In genomic region chr7:116277070-116277469, GRCh38 we compare ENCODE assay signal across 16 cellular contexts.
"Had no signal": no experiment of that assay in that cellular context is flagged by ENCODE, and none has a peak within 500 bp of the region (broad histone marks: within the 10 kb centered on the region; RNA-seq: fewer than 3 reads in every experiment).

No MANE protein-coding gene starts in this region.

- ATAC-seq: activated T-helper 17 cell treated with anti-CD3 and anti-CD28 coated beads, Interleukin-2, amount 50 U/mL, for 72 hours; mucosa of descending colon; natural killer cell treated with Interleukin-12 subunit alpha and Interleukin-12 subunit beta and Interleukin-15 and Interleukin-18, amount 100 ng/mL, for 72 hours had no signal

- H3K36me3 Mint-ChIP-seq: immature natural killer cell; natural killer cell treated with Interleukin-12 subunit alpha and Interleukin-12 subunit beta and Interleukin-15 and Interleukin-18, amount 100 ng/mL, for 72 hours had no signal

- H3K4me3 Mint-ChIP-seq: activated naive CD4-positive, alpha-beta T cell treated with anti-CD3 and anti-CD28 coated beads for 36 hours; activated T-helper 17 cell treated with anti-CD3 and anti-CD28 coated beads, Interleukin-2, amount 50 U/mL, for 72 hours; immature natural killer cell; natural killer cell treated with Interleukin-12 subunit alpha and Interleukin-12 subunit beta and Interleukin-15 and Interleukin-18, amount 100 ng/mL, for 72 hours had no signal

- DNase-seq: activated CD4-positive, alpha-beta T cell treated with anti-CD3 and anti-CD28 coated beads for 48 hours; activated naive CD4-positive, alpha-beta T cell treated with anti-CD3 and anti-CD28 coated beads for 36 hours; central memory CD4-positive, alpha-beta T cell; cortex of kidney; effector memory CD4-positive, alpha-beta T cell; immature natural killer cell; mucosa of descending colon; nucleus accumbens; stimulated activated CD4-positive, alpha-beta T cell treated with anti-CD3 and anti-CD28 coated beads, Interleukin-4, amount 100 ng/mL, for 24 hours; stomach; T-helper 1 cell had no signal

- H3K27ac ChIP-seq: epithelial cell of prostate, vagina had no signal

- H3K9me3 Mint-ChIP-seq: activated naive CD4-positive, alpha-beta T cell treated with anti-CD3 and anti-CD28 coated beads for 36 hours; activated T-helper 17 cell treated with anti-CD3 and anti-CD28 coated beads, Interleukin-2, amount 50 U/mL, for 72 hours; natural killer cell treated with Interleukin-12 subunit alpha and Interleukin-12 subunit beta and Interleukin-15 and Interleukin-18, amount 100 ng/mL, for 72 hours had no signal

- H3K36me3 ChIP-seq: stomach, vagina had no signal

- H3K27me3 Mint-ChIP-seq: progenitor cell of endocrine pancreas had no signal

- H3K27ac Mint-ChIP-seq: activated naive CD4-positive, alpha-beta T cell treated with anti-CD3 and anti-CD28 coated beads for 36 hours; activated T-helper 17 cell treated with anti-CD3 and anti-CD28 coated beads, Interleukin-2, amount 50 U/mL, for 72 hours; immature natural killer cell; natural killer cell treated with Interleukin-12 subunit alpha and Interleukin-12 subunit beta and Interleukin-15 and Interleukin-18, amount 100 ng/mL, for 72 hours; progenitor cell of endocrine pancreas had no signal

- H3K4me1 Mint-ChIP-seq: activated T-helper 17 cell treated with anti-CD3 and anti-CD28 coated beads, Interleukin-2, amount 50 U/mL, for 72 hours; immature natural killer cell had no signal

- H3K4me3 ChIP-seq: mucosa of descending colon, stomach, vagina had no signal

- H3K9me3 ChIP-seq: mucosa of descending colon, stomach, vagina had no signal

- H3K27me3 ChIP-seq: stomach, vagina had no signal
